ENCODE assay signal across 8 cellular contexts in genomic region chr1:171743014-171743870, GRCh38. TPM values are rescaled to one million over a fixed set of nuclear protein-coding genes. Genes with fewer than 3 reads are reported as not detected.
DNase-seq lines count a peak whose midpoint lies in the region; ATAC-seq and TF ChIP-seq lines count a peak whose summit lies in the region.

No MANE protein-coding gene starts in this region.

- peak; percentile 48 to 57 for ATAC-seq in activated CD4-positive, CD25-positive, alpha-beta regulatory T cell treated with anti-CD3 and anti-CD28 coated beads, Interleukin-2, amount 50 U/mL, for 24 hours
- no peak for ATAC-seq in HG02588 (IDR thresholded peaks at IDR 0.05; ENCODE audit: unreplicated experiment)

- H3K27ac ChIP-seq in colonic mucosa = peak overlapping the region; percentile 97
- peak overlapping the region; percentile 93 to 98 for H3K27ac ChIP-seq in tibial artery

- H3K27me3 ChIP-seq in colonic mucosa = no peaks in the 10 kb centered on the region
- no peaks in the 10 kb centered on the region for H3K27me3 ChIP-seq in tibial artery

- intact Hi-C loops in colonic mucosa (cut with DNase I) (loop anchor here (5.0 kb wide), 1 partner anchor 39 kb away; the partner anchor contains the start of gene METTL13), tibial artery (cut with DNase I; ENCODE audit: low total_unique reads) (no loop called here)

- H3K36me3 ChIP-seq in colonic mucosa (no peaks in the 10 kb centered on the region), tibial artery (peaks cover 0 to under 1% (median 0%) of the 10 kb centered on the region in 3 donors)

- H3K9ac ChIP-seq in colonic mucosa (ENCODE audit: low read depth in 2 of 2, low read length in 2 of 2) = peak overlapping the region; percentile 3 to 95

- H3K4me1 ChIP-seq in colonic mucosa = peaks cover 10% of the 10 kb centered on the region
- peaks cover 0 to 42% (median 33%) of the 10 kb centered on the region in 4 donors for H3K4me1 ChIP-seq in tibial artery

- H3K4me3 ChIP-seq in colonic mucosa (peak overlapping the region; percentile 85), tibial artery (peak overlapping the region; percentile 67 to 81)

- DNase-seq in activated CD4-positive, CD25-positive, alpha-beta regulatory T cell treated with anti-CD3 and anti-CD28 coated beads, Interleukin-2, amount 50 U/mL, for 72 hours = no peak
- DNase-seq in RKO (ENCODE audit: low spot score) = peak; percentile 93
- peak; percentile 30 for DNase-seq in colonic mucosa
- DNase-seq in lung microvascular endothelial cell (ENCODE audit: low read depth in 2 of 2) = peak; percentile 39 to 65
- DNase-seq in tibial artery = peak in 1 of 2 donors; percentile 31
- DNase-seq in SK-N-DZ (ENCODE audit: low spot score) = no peak

- H3K9me3 ChIP-seq in colonic mucosa (no peaks in the 10 kb centered on the region), tibial artery (no peaks in the 10 kb centered on the region)

- TF ChIP-seq CTCF in colonic mucosa (IDR thresholded peaks at IDR 0.05) = no peak
- no peak for TF ChIP-seq CTCF in tibial artery (IDR thresholded peaks at IDR 0.05)

RNA-seq across cellular contexts. Expression of gene VAMP4, which starts 1.4 kb away (rescaled TPM):
- total RNA-seq in colonic mucosa (10 to 100 TPM in 1 of 2 donors, 1 to 10 TPM in 1; 6.4 to 12.4 TPM), lung microvascular endothelial cell (3.9 and 5.4 TPM in 2 replicates)
- polyA plus RNA-seq in SK-N-DZ (2014; cell fraction: cytosol; rRNA removed) = 11.2 and 12.2 TPM in 2 replicates
- polyA plus RNA-seq in SK-N-DZ (2014; cell fraction: nucleus; rRNA removed) = 13.3 and 16.3 TPM in 2 replicates

RNA-seq across cellular contexts. Expression of gene METTL13, which starts 38.2 kb away (rescaled TPM):
- total RNA-seq in colonic mucosa = 10 to 100 TPM; 19.9 to 42.7 TPM
- 17.0 and 27.0 TPM in 2 replicates for total RNA-seq in lung microvascular endothelial cell
- polyA plus RNA-seq in SK-N-DZ (2014; cell fraction: cytosol; rRNA removed) = 28.4 and 33.4 TPM in 2 replicates
- 16.8 and 29.8 TPM in 2 replicates for polyA plus RNA-seq in SK-N-DZ (2014; cell fraction: nucleus; rRNA removed)

Comparison
In these comparisons a context has a peak if more than half of its experiments do, and no peak if none do; other contexts are left out.
1. DNase-seq: peak in RKO (single experiment), colonic mucosa (single experiment) and lung microvascular endothelial cell (2 of 2); none in activated CD4-positive, CD25-positive, alpha-beta regulatory T cell treated with anti-CD3 and anti-CD28 coated beads, Interleukin-2, amount 50 U/mL, for 72 hours (single experiment) and SK-N-DZ (single experiment).